1 cellular context compared by ENCODE assay signal in the genomic region with DNA sequence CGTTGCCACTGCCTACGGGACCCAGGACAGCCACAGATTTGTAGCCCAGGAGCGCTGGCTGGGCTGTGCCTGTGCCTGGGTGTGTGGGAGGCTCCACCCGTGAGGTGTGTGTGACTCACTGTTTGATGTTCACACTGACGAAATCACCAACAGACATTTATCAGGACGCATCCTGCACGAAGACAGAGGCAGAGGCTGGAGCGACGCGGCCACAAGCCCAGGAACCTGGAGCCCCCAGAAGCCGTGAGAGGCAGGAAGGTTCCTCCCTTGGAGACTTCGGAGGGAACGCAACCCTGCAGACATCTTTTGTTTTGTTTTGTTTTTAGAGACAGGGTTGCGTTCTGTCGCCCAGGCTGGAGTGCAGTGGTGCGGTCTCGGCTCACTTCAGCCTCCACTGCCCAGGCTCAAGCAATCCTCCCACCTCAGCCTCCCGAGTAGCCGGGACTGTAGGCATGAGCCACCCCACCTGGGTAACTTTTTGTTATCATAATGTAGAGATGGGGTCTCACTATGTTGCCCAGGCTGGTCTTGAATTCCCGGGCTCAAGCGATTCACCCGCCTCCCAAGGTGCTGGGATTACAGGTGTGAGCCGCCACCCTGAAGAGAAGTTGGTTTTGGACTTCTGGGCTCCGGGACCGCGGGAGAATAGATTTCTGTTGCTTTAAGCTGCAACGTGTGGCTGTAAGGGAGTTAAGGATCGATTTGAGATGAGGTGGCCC.
TF ChIP-seq lines count a peak whose summit lies in the region.

No MANE protein-coding gene starts in this region.

TF ChIP-seq in HEK293, 187 proteins besides CTCF, POLR2A, EP300 and RAD21 (continued from another document):
- TF ChIP-seq, protein P1, sequence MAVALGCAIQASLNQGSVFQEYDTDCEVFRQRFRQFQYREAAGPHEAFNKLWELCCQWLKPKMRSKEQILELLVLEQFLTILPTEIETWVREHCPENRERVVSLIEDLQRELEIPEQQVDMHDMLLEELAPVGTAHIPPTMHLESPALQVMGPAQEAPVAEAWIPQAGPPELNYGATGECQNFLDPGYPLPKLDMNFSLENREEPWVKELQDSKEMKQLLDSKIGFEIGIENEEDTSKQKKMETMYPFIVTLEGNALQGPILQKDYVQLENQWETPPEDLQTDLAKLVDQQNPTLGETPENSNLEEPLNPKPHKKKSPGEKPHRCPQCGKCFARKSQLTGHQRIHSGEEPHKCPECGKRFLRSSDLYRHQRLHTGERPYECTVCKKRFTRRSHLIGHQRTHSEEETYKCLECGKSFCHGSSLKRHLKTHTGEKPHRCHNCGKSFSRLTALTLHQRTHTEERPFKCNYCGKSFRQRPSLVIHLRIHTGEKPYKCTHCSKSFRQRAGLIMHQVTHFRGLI (tag by site-specific recombination; IDR thresholded peaks at IDR 0.05) = peak; percentile 56; the same call in 1 of the 2 replicates
- TF ChIP-seq ZIC2 (tag by site-specific recombination; IDR thresholded peaks at IDR 0.05) = no peak
- no peak for TF ChIP-seq ZNF658 (tag by site-specific recombination; IDR thresholded peaks at IDR 0.05)
- TF ChIP-seq MEIS1 (CRISPR knock-in tag; IDR thresholded peaks at IDR 0.05; ENCODE audit: borderline replicate concordance) = no peak
- TF ChIP-seq ZNF48 (tag by site-specific recombination; IDR thresholded peaks at IDR 0.05) = no peak
